Comparison of ENCODE assay signal across 19 cellular contexts in the genomic region with DNA sequence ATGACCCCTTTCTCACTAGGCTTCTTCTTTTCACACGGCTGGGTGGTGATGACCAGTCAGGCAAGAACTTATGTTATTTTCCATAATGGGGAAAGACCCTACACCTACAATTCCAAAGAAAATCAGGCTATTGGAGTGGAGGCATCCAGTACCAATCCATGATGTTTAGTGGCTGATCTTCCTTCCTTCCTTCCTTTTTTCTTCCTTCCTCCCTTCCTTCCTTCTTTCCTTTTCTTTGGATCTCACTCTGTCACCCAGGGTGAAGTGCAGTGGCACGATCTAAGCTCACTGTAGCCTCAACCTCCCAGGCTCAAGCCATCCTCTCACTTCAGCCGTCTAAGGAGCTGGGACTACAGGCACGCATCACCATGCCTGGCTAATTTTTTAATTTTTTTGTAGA. TPM values are rescaled to one million over a fixed set of nuclear protein-coding genes. Genes with fewer than 3 reads are reported as not detected.
A peak's percentile ranks its signal among the peaks of the same experiment; 100 is the strongest.
DNase-seq lines count a peak whose midpoint lies in the region; ATAC-seq, FAIRE-seq and TF ChIP-seq lines count a peak whose summit lies in the region.
"Had no signal": no experiment of that assay in that cellular context is flagged by ENCODE, and none has a peak within 500 bp of the region (broad histone marks: within the 10 kb centered on the region; RNA-seq: fewer than 3 reads in every experiment).

No MANE protein-coding gene starts in this region.

- H3K79me2 ChIP-seq in OCI-LY3 (ENCODE audit: low read length) (peaks cover 72% of the 10 kb centered on the region), astrocyte (ENCODE audit: insufficient read depth, low read length) (peaks cover 63% of the 10 kb centered on the region)
- H3K79me2 ChIP-seq: hepatocyte had no signal

- no peak for TF ChIP-seq EP300 in transverse colon (IDR thresholded peaks at IDR 0.05; ENCODE audit: low read depth)

- peak overlapping the region; percentile 89 for H3K4me3 Mint-ChIP-seq in activated naive CD4-positive, alpha-beta T cell treated with anti-CD3 and anti-CD28 coated beads, Interleukin-2, amount 10 ng/mL, durations not matched to agents 7 days and 5 days
- H3K4me3 Mint-ChIP-seq in astrocyte (ENCODE audit: unreplicated experiment): no peak overlapping the region
- H3K4me3 Mint-ChIP-seq: nephron progenitor cell had no signal

- FAIRE-seq in astrocyte (lab: Jason Lieb, UNC): no peak
- FAIRE-seq: G401.6, keratinocyte had no signal

- H3K4me2 ChIP-seq in OCI-LY3 (ENCODE audit: low read length): peak overlapping the region; percentile 93
- peak overlapping the region; percentile 90 for H3K4me2 ChIP-seq in astrocyte (ENCODE audit: low read length)
- H3K4me2 ChIP-seq: hepatocyte had no signal

- DNase-seq in activated naive CD4-positive, alpha-beta T cell treated with anti-CD3 and anti-CD28 coated beads, Interleukin-2, amount 10 ng/mL, durations not matched to agents 7 days and 5 days: no peak
- DNase-seq in activated naive CD4-positive, alpha-beta T cell treated with Interleukin-2 at 50 U/mL for 16 hours: no peak
- no peak for DNase-seq in astrocyte (ENCODE audit: low read depth)
- no peak for DNase-seq in transverse colon
- DNase-seq in cerebellum (ENCODE audit: low spot score): no peak
- DNase-seq: activated CD8-positive, alpha-beta memory T cell treated with anti-CD3 and anti-CD28 coated beads, Interleukin-2, amount 50 U/mL, for 4 hours; amygdala; NCI-H1048; NCI-H526 treated with DMSO at 0.1 percent for 48 hours; nephron progenitor cell; psoas muscle; stimulated activated CD4-positive, alpha-beta T cell treated with anti-CD3 and anti-CD28 coated beads, Interleukin-15, amount 100 ng/mL, for 24 hours had no signal

- no peaks in the 10 kb centered on the region for H3K9me3 Mint-ChIP-seq in activated naive CD4-positive, alpha-beta T cell treated with anti-CD3 and anti-CD28 coated beads, Interleukin-2, amount 10 ng/mL, durations not matched to agents 7 days and 5 days
- H3K9me3 Mint-ChIP-seq in astrocyte (ENCODE audit: unreplicated experiment): no peaks in the 10 kb centered on the region
- H3K9me3 Mint-ChIP-seq: nephron progenitor cell had no signal

- in situ Hi-C loops in transverse colon (cut with MboI; ENCODE audit: low pct_ligation_motif_present in 1 of 4, low pct_unique_long_range_greater_than_20kb in 1 of 4, low sequenced_read_pairs in 3 of 4): no loop called here

- no peak for TF ChIP-seq CTCF in OCI-LY3 (IDR thresholded peaks at IDR 0.05; ENCODE audit: low read depth, low read length)
- no peak for TF ChIP-seq CTCF in astrocyte (IDR thresholded peaks at IDR 0.05; ENCODE audit: insufficient read depth, low read depth, low read length)
- TF ChIP-seq CTCF in transverse colon (IDR thresholded peaks at IDR 0.05): no peak

- no peak for TF ChIP-seq POLR2A in transverse colon (IDR thresholded peaks at IDR 0.05)

- no peak for ATAC-seq in GM19395 (IDR thresholded peaks at IDR 0.05; ENCODE audit: unreplicated experiment)
- ATAC-seq in HG03139 (IDR thresholded peaks at IDR 0.05; ENCODE audit: unreplicated experiment): no peak
- ATAC-seq: psoas muscle had no signal

- WGBS in transverse colon (ENCODE audit: low coverage in 1 of 2), 2 donors: 72 to 74% methylated on average over 4 of the region's 4 CpGs

- H2AFZ ChIP-seq in OCI-LY3 (ENCODE audit: low read depth, low read length): no peak overlapping the region
- no peak overlapping the region for H2AFZ ChIP-seq in astrocyte (ENCODE audit: low read depth, low read length)
- H2AFZ ChIP-seq: hepatocyte had no signal

- H3K27ac Mint-ChIP-seq in activated naive CD4-positive, alpha-beta T cell treated with anti-CD3 and anti-CD28 coated beads, Interleukin-2, amount 10 ng/mL, durations not matched to agents 7 days and 5 days: peak overlapping the region; percentile 79
- no peak overlapping the region for H3K27ac Mint-ChIP-seq in astrocyte (ENCODE audit: unreplicated experiment)
- H3K27ac Mint-ChIP-seq: nephron progenitor cell had no signal

- CTCF ChIA-PET in activated naive CD4-positive, alpha-beta T cell treated with anti-CD3 and anti-CD28 coated beads, Interleukin-2, amount 10 ng/mL, durations not matched to agents 7 days and 5 days (lab: Charles Lee): interaction anchor here (1.0 to 3.6 kb wide), 6 partner anchors 9 to 333 kb away, joined by 3 to 10 read pairs (median 4); a partner anchor contains a TSS

- H3K9ac ChIP-seq in OCI-LY3 (ENCODE audit: low read length) (no peak overlapping the region), astrocyte (ENCODE audit: low read length) (no peak overlapping the region)

- peaks cover 69% of the 10 kb centered on the region for H3K4me1 Mint-ChIP-seq in activated naive CD4-positive, alpha-beta T cell treated with anti-CD3 and anti-CD28 coated beads, Interleukin-2, amount 10 ng/mL, durations not matched to agents 7 days and 5 days
- peaks cover 18% of the 10 kb centered on the region for H3K4me1 Mint-ChIP-seq in astrocyte (ENCODE audit: low read depth, unreplicated experiment)

- peaks cover 5% of the 10 kb centered on the region for H3K27me3 Mint-ChIP-seq in activated naive CD4-positive, alpha-beta T cell treated with anti-CD3 and anti-CD28 coated beads, Interleukin-2, amount 10 ng/mL, durations not matched to agents 7 days and 5 days
- peaks cover 2% of the 10 kb centered on the region for H3K27me3 Mint-ChIP-seq in astrocyte (ENCODE audit: low read depth, unreplicated experiment)

- H3K9me3 ChIP-seq in OCI-LY3 (ENCODE audit: insufficient read depth, low read length) (no peaks in the 10 kb centered on the region), astrocyte (ENCODE audit: insufficient read depth, low read depth, low read length) (no peaks in the 10 kb centered on the region), transverse colon (no peaks in the 10 kb centered on the region)
- H3K9me3 ChIP-seq: Peyer's patch, psoas muscle had no signal

- intact Hi-C loops in transverse colon (cut with DNase I; ENCODE audit: low total_unique reads): loop anchor here (10.0 kb wide), 1 partner anchor 55 kb away; a partner anchor contains a TSS

- peak overlapping the region; percentile 97; the same call in 1 of the 2 replicates for H3K4me3 ChIP-seq in OCI-LY3 (ENCODE audit: low read length)
- no peak overlapping the region for H3K4me3 ChIP-seq in astrocyte (ENCODE audit: insufficient read depth, low read depth, low read length)
- no peak overlapping the region for H3K4me3 ChIP-seq in transverse colon
- H3K4me3 ChIP-seq: hepatocyte, psoas muscle had no signal

- peaks cover 3% of the 10 kb centered on the region for H3K36me3 ChIP-seq in OCI-LY3 (replicated peaks; ENCODE audit: low read depth, low read length)
- H3K36me3 ChIP-seq in astrocyte (ENCODE audit: insufficient read depth, low read length): no peaks in the 10 kb centered on the region
- no peaks in the 10 kb centered on the region for H3K36me3 ChIP-seq in transverse colon
- H3K36me3 ChIP-seq: Peyer's patch had no signal

- H3K27me3 ChIP-seq in OCI-LY3 (ENCODE audit: low read depth, low read length) (no peaks in the 10 kb centered on the region), astrocyte (ENCODE audit: insufficient read depth, low read length) (no peaks in the 10 kb centered on the region), transverse colon (no peaks in the 10 kb centered on the region)
- H3K27me3 ChIP-seq: Peyer's patch had no signal

- H3K4me1 ChIP-seq in OCI-LY3 (ENCODE audit: low read length) (peaks cover 31% of the 10 kb centered on the region), astrocyte (ENCODE audit: insufficient read depth, low read length) (peaks cover 37% of the 10 kb centered on the region), transverse colon (peaks cover 29 to 72% (median 46%) of the 10 kb centered on the region in 4 donors)

- no peak overlapping the region for H3K27ac ChIP-seq in OCI-LY3 (ENCODE audit: low read length)
- no peak overlapping the region for H3K27ac ChIP-seq in astrocyte (ENCODE audit: low read depth, low read length)
- peak overlapping the region; percentile 86 to 95 (median 91) for H3K27ac ChIP-seq in transverse colon
- H3K27ac ChIP-seq: hepatocyte, psoas muscle had no signal

- H4K20me1 ChIP-seq in OCI-LY3 (ENCODE audit: insufficient read depth, low read length) (peaks cover 52% of the 10 kb centered on the region), astrocyte (ENCODE audit: insufficient read depth, low read length) (peaks cover 59% of the 10 kb centered on the region)

- H3K36me3 Mint-ChIP-seq in activated naive CD4-positive, alpha-beta T cell treated with anti-CD3 and anti-CD28 coated beads, Interleukin-2, amount 10 ng/mL, durations not matched to agents 7 days and 5 days: peaks cover 33% of the 10 kb centered on the region
- H3K36me3 Mint-ChIP-seq in astrocyte (ENCODE audit: low read depth, unreplicated experiment): peaks cover under 1% of the 10 kb centered on the region

RNA-seq across cellular contexts. Expression of a gene that starts 2.5 kb away (rescaled TPM):
- total RNA-seq in astrocyte: 40.0 and 40.1 TPM in 2 replicates
- 10 to 100 TPM; 26.3 to 47.1 (median 38.8) TPM for total RNA-seq in transverse colon
- 5.4 TPM for total RNA-seq in cerebellum

RNA-seq across cellular contexts. Expression of a gene that starts 56.7 kb away (rescaled TPM):
- total RNA-seq in astrocyte (155 and 161 TPM in 2 replicates), transverse colon (100 to 1,000 TPM in 1 of 4 donors, 10 to 100 TPM in 3; 35.2 to 117 (median 66.7) TPM), cerebellum (87.7 TPM)

Comparison
In these comparisons a context has a peak if more than half of its experiments do, and no peak if none do; other contexts are left out.
1. H3K27ac ChIP-seq: peak in transverse colon (4 of 4); none in OCI-LY3 (single experiment) and astrocyte (single experiment).